Comparison of ENCODE assay signal across 9 cellular contexts in genomic region chr10:80477813-80478212, GRCh38. TPM values are rescaled to one million over a fixed set of nuclear protein-coding genes. Genes with fewer than 3 reads are reported as not detected.
DNase-seq lines count a peak whose midpoint lies in the region; ATAC-seq, FAIRE-seq and TF ChIP-seq lines count a peak whose summit lies in the region.
"Had no signal": no experiment of that assay in that cellular context is flagged by ENCODE, and none has a peak within 500 bp of the region (broad histone marks: within the 10 kb centered on the region; RNA-seq: fewer than 3 reads in every experiment).

No MANE protein-coding gene starts in this region.

- no peak for TF ChIP-seq CTCF in OCI-LY7 (conservative IDR thresholded peaks at IDR 0.05; ENCODE audit: low read length)
- no peak for TF ChIP-seq CTCF in endothelial cell of umbilical vein (IDR thresholded peaks at IDR 0.05; ENCODE audit: extremely low read depth in 1 of 2, insufficient read depth in 1 of 2, low read depth in 1 of 2, low read length in 2 of 2)
- TF ChIP-seq CTCF in esophagus muscularis mucosa (IDR thresholded peaks at IDR 0.05): no peak
- no peak for TF ChIP-seq CTCF in coronary artery (IDR thresholded peaks at IDR 0.05)

- intact Hi-C loops in OCI-LY7 (cut with micrococcal nuclease; ENCODE audit: unreplicated experiment): no loop called here
- intact Hi-C loops in endothelial cell of umbilical vein (cut with micrococcal nuclease): no loop called here
- intact Hi-C loops in esophagus muscularis mucosa (cut with DNase I): no loop called here

- BruUV-seq in OCI-LY7 (replicated peaks; lab: Mats Ljungman, UMichigan) (TSS peak; percentile 41), endothelial cell of umbilical vein (replicated peaks; lab: Mats Ljungman, UMichigan) (no TSS peak)

- no peaks in the 10 kb centered on the region for H3K9me1 ChIP-seq in endothelial cell of umbilical vein (replicated peaks; ENCODE audit: control insufficient read depth, extremely low read depth, insufficient read depth, low read length)

- peak overlapping the region; percentile 36 to 69 for H3K27ac Mint-ChIP-seq in natural killer cell treated with Interleukin-12 subunit alpha and Interleukin-12 subunit beta and Interleukin-15 and Interleukin-18, amount 100 ng/mL, for 72 hours

- no peak overlapping the region for H2AFZ ChIP-seq in OCI-LY7 (ENCODE audit: low read length)
- no peak overlapping the region for H2AFZ ChIP-seq in endothelial cell of umbilical vein (ENCODE audit: low read depth, low read length)

- no peak overlapping the region for H3K9ac ChIP-seq in endothelial cell of umbilical vein (replicated peaks; ENCODE audit: extremely low read depth, insufficient read depth, low read length)

- peak; percentile 89 for DNase-seq in EL
- no peak for DNase-seq in OCI-LY7 (ENCODE audit: low spot score)
- peak; percentile 81 for DNase-seq in endothelial cell of umbilical vein (ENCODE audit: low read depth, low spot score)
- no peak for DNase-seq in natural killer cell treated with Interleukin-12 subunit alpha and Interleukin-12 subunit beta and Interleukin-15 and Interleukin-18, amount 100 ng/mL, for 72 hours (ENCODE audit: low spot score)
- no peak for DNase-seq in esophagus muscularis mucosa (ENCODE audit: extremely low spot score)
- DNase-seq in stimulated activated CD4-positive, alpha-beta T cell treated with anti-CD3 and anti-CD28 coated beads, Interleukin-15, amount 100 ng/mL, for 24 hours: no peak
- no peak for DNase-seq in coronary artery (ENCODE audit: low spot score)
- DNase-seq: erythroblast, KG1 had no signal

- H3K4me3 ChIP-seq in OCI-LY7 (ENCODE audit: low read depth, low read length, poor library complexity, severe bottlenecking): no peak overlapping the region
- H3K4me3 ChIP-seq in endothelial cell of umbilical vein (replicated peaks in 1 of 3; ENCODE audit: insufficient read depth in 1 of 3, low read depth in 1 of 3, low read length in 3 of 3): no peak overlapping the region
- no peak overlapping the region for H3K4me3 ChIP-seq in esophagus muscularis mucosa
- H3K4me3 ChIP-seq in coronary artery: no peak overlapping the region

- H3K9me2 ChIP-seq in OCI-LY7 (ENCODE audit: insufficient read depth, low read length): no peaks in the 10 kb centered on the region

- peak; percentile 98 for FAIRE-seq in endothelial cell of umbilical vein (lab: Jason Lieb, UNC)

- H3K9me3 ChIP-seq in OCI-LY7 (ENCODE audit: low read length) (no peaks in the 10 kb centered on the region), endothelial cell of umbilical vein (replicated peaks; ENCODE audit: control insufficient read depth, insufficient read depth, low read length) (no peaks in the 10 kb centered on the region), esophagus muscularis mucosa (peaks cover 0 to 4% (median 0%) of the 10 kb centered on the region in 4 donors)

- H4K20me1 ChIP-seq in OCI-LY7 (ENCODE audit: insufficient read depth, low read length) (no peaks in the 10 kb centered on the region), endothelial cell of umbilical vein (replicated peaks; ENCODE audit: control insufficient read depth, extremely low read depth, insufficient read depth, low read length) (peaks cover 15% of the 10 kb centered on the region)

- no peak overlapping the region for H3K4me2 ChIP-seq in OCI-LY7 (ENCODE audit: low read length)
- H3K4me2 ChIP-seq in endothelial cell of umbilical vein (ENCODE audit: insufficient read depth, low read length): peak overlapping the region; percentile 39

- H3K4me1 Mint-ChIP-seq in natural killer cell treated with Interleukin-12 subunit alpha and Interleukin-12 subunit beta and Interleukin-15 and Interleukin-18, amount 100 ng/mL, for 72 hours (ENCODE audit: low read depth in 2 of 2): peaks cover 51 to 52% of the 10 kb centered on the region in 2 donors

- ATAC-seq in natural killer cell treated with Interleukin-12 subunit alpha and Interleukin-12 subunit beta and Interleukin-15 and Interleukin-18, amount 100 ng/mL, for 72 hours: no peak

- WGBS in esophagus muscularis mucosa: 51% methylated on average over 2 of the region's 2 CpGs

- no peak for TF ChIP-seq EP300 in esophagus muscularis mucosa (IDR thresholded peaks at IDR 0.05)

- H3K27me3 Mint-ChIP-seq in natural killer cell treated with Interleukin-12 subunit alpha and Interleukin-12 subunit beta and Interleukin-15 and Interleukin-18, amount 100 ng/mL, for 72 hours: no peaks in the 10 kb centered on the region

- H3K9me3 Mint-ChIP-seq in natural killer cell treated with Interleukin-12 subunit alpha and Interleukin-12 subunit beta and Interleukin-15 and Interleukin-18, amount 100 ng/mL, for 72 hours: no peaks in the 10 kb centered on the region

- CTCF ChIA-PET in OCI-LY7 (lab: Charles Lee; ENCODE audit: unreplicated experiment): no interaction called here
- CTCF ChIA-PET in endothelial cell of umbilical vein (lab: Charles Lee): interaction anchor here (1.4 to 37.4 kb wide), 3 partner anchors 9 to 28 kb away, joined by 4 to 1118 read pairs (median 7); no protein-coding TSS in a partner anchor

- H3K27ac ChIP-seq in OCI-LY7 (ENCODE audit: low read depth, low read length, poor library complexity, severe bottlenecking) (no peak overlapping the region), endothelial cell of umbilical vein (ENCODE audit: insufficient read depth, low read depth, low read length) (peak overlapping the region; percentile 68), esophagus muscularis mucosa (replicated peaks in 1 of 4) (no peak overlapping the region), coronary artery (no peak overlapping the region)

- dilution Hi-C loops in endothelial cell of umbilical vein (cut with MboI; ENCODE audit: extremely low pct_ligation_motif_present, low sequenced_read_pairs): no loop called here

- H3K36me3 ChIP-seq in OCI-LY7 (ENCODE audit: insufficient read depth, low read length): peaks cover 46% of the 10 kb centered on the region
- peaks cover 13 to 16% of the 10 kb centered on the region in 2 experiments for H3K36me3 ChIP-seq in endothelial cell of umbilical vein (ENCODE audit: control insufficient read depth in 2 of 2, extremely low read depth in 1 of 2, insufficient read depth in 2 of 2, low read length in 2 of 2)
- peaks cover 0 to 21% (median 3%) of the 10 kb centered on the region in 4 donors for H3K36me3 ChIP-seq in esophagus muscularis mucosa

- no peak for TF ChIP-seq POLR2A in endothelial cell of umbilical vein (IDR thresholded peaks at IDR 0.05; ENCODE audit: low read depth, low read length)
- no peak for TF ChIP-seq POLR2A in esophagus muscularis mucosa (IDR thresholded peaks at IDR 0.05; ENCODE audit: low read depth)

- H3K79me2 ChIP-seq in OCI-LY7 (ENCODE audit: insufficient read depth, low read depth, low read length): peaks cover 69% of the 10 kb centered on the region
- peaks cover 92% of the 10 kb centered on the region for H3K79me2 ChIP-seq in endothelial cell of umbilical vein (ENCODE audit: control insufficient read depth, insufficient read depth, low read length)

- POLR2A ChIA-PET in OCI-LY7 (lab: Charles Lee) (interaction anchor here (0.6 to 1.9 kb wide), 2 partner anchors 13 to 30 kb away, joined by 3 to 5 read pairs; no protein-coding TSS in a partner anchor), endothelial cell of umbilical vein (lab: Charles Lee) (interaction anchor here (0.5 to 1.4 kb wide), 3 partner anchors 8 to 59 kb away, joined by 3 to 11 read pairs (median 3); no protein-coding TSS in a partner anchor)

- H3K36me3 Mint-ChIP-seq in natural killer cell treated with Interleukin-12 subunit alpha and Interleukin-12 subunit beta and Interleukin-15 and Interleukin-18, amount 100 ng/mL, for 72 hours: peaks cover 8% of the 10 kb centered on the region

- H3K4me1 ChIP-seq in OCI-LY7 (ENCODE audit: insufficient read depth, low read length, poor library complexity, severe bottlenecking) (peaks cover 37% of the 10 kb centered on the region), endothelial cell of umbilical vein (ENCODE audit: control insufficient read depth, extremely low read depth, insufficient read depth, low read length) (peaks cover 45% of the 10 kb centered on the region), esophagus muscularis mucosa (peaks cover 28 to 37% (median 33%) of the 10 kb centered on the region in 4 donors)

- H3K27me3 ChIP-seq in endothelial cell of umbilical vein (ENCODE audit: control insufficient read depth in 2 of 2, insufficient read depth in 2 of 2, low read length in 2 of 2): no peaks in the 10 kb centered on the region
- H3K27me3 ChIP-seq in esophagus muscularis mucosa: no peaks in the 10 kb centered on the region

- no peak overlapping the region for H3K4me3 Mint-ChIP-seq in natural killer cell treated with Interleukin-12 subunit alpha and Interleukin-12 subunit beta and Interleukin-15 and Interleukin-18, amount 100 ng/mL, for 72 hours

RNA-seq across cellular contexts. Expression of gene TSPAN14, which starts 23.7 kb away (rescaled TPM):
- 15.5 and 17.0 TPM in 2 replicates for total RNA-seq in OCI-LY7 (2014; rRNA removed; shearing (Covaris generic))
- total RNA-seq in OCI-LY7 (2022) (33.4 and 33.6 TPM in 2 replicates), endothelial cell of umbilical vein (237 and 242 TPM in 2 replicates), esophagus muscularis mucosa (10 to 100 TPM; 17.9 to 50.5 (median 38.4) TPM)
- 210 and 211 TPM in 2 replicates for polyA plus RNA-seq in endothelial cell of umbilical vein
- polyA plus RNA-seq in endothelial cell of umbilical vein (2011; cell fraction: cytosol; rRNA removed): 175 and 189 TPM in 2 replicates
- polyA plus RNA-seq in endothelial cell of umbilical vein (2011; cell fraction: nucleus; rRNA removed): 188 and 193 TPM in 2 replicates
- 199 and 207 TPM in 2 replicates for polyA plus RNA-seq in endothelial cell of umbilical vein (2012)
- 175 and 203 TPM in 2 replicates for polyA minus RNA-seq in endothelial cell of umbilical vein
- 8.0 TPM for polyA minus RNA-seq in endothelial cell of umbilical vein (2011; cell fraction: cytosol; rRNA and poly(A)+ RNA removed)
- 82.2 and 84.2 TPM in 2 replicates for polyA minus RNA-seq in endothelial cell of umbilical vein (2011; cell fraction: nucleus; rRNA and poly(A)+ RNA removed)
- total RNA-seq in natural killer cell treated with Interleukin-12 subunit alpha and Interleukin-12 subunit beta and Interleukin-15 and Interleukin-18, amount 100 ng/mL, for 72 hours: 10 to 100 TPM; 56.5 to 76.6 TPM

RNA-seq across cellular contexts. Expression of gene SH2D4B, which starts 59.9 kb away (rescaled TPM):
- total RNA-seq in OCI-LY7 (2014; rRNA removed; shearing (Covaris generic)): 0.03 TPM in 1 of 2 replicates, not detected in the other
- not detected in 2 replicates for total RNA-seq in OCI-LY7 (2022)
- total RNA-seq in endothelial cell of umbilical vein: not detected in 2 replicates
- polyA plus RNA-seq in endothelial cell of umbilical vein: not detected in 2 replicates
- polyA plus RNA-seq in endothelial cell of umbilical vein (2011; cell fraction: cytosol; rRNA removed): not detected in 2 replicates
- polyA plus RNA-seq in endothelial cell of umbilical vein (2011; cell fraction: nucleus; rRNA removed): 0.04 and 0.08 TPM in 2 replicates
- not detected in 2 replicates for polyA plus RNA-seq in endothelial cell of umbilical vein (2012)
- 0.07 TPM in 1 of 2 replicates, not detected in the other for polyA minus RNA-seq in endothelial cell of umbilical vein
- polyA minus RNA-seq in endothelial cell of umbilical vein (2011; cell fraction: cytosol; rRNA and poly(A)+ RNA removed): not detected
- 0.14 TPM in 2 replicates for polyA minus RNA-seq in endothelial cell of umbilical vein (2011; cell fraction: nucleus; rRNA and poly(A)+ RNA removed)
- total RNA-seq in natural killer cell treated with Interleukin-12 subunit alpha and Interleukin-12 subunit beta and Interleukin-15 and Interleukin-18, amount 100 ng/mL, for 72 hours: under 1 TPM; 0.25 to 0.40 TPM
- total RNA-seq in esophagus muscularis mucosa: under 1 TPM in 2 of 4 donors, not detected in 2; 0.26 to 0.42 TPM

Comparison
In these comparisons a context has a peak if more than half of its experiments do, and no peak if none do; other contexts are left out.
1. DNase-seq: peak in EL (single experiment) and endothelial cell of umbilical vein (single experiment); none in OCI-LY7 (single experiment), natural killer cell treated with Interleukin-12 subunit alpha and Interleukin-12 subunit beta and Interleukin-15 and Interleukin-18, amount 100 ng/mL, for 72 hours (single experiment), esophagus muscularis mucosa (single experiment), stimulated activated CD4-positive, alpha-beta T cell treated with anti-CD3 and anti-CD28 coated beads, Interleukin-15, amount 100 ng/mL, for 24 hours (single experiment) and coronary artery (single experiment).